Comparison of ENCODE assay signal across 8 cellular contexts in the genomic region with DNA sequence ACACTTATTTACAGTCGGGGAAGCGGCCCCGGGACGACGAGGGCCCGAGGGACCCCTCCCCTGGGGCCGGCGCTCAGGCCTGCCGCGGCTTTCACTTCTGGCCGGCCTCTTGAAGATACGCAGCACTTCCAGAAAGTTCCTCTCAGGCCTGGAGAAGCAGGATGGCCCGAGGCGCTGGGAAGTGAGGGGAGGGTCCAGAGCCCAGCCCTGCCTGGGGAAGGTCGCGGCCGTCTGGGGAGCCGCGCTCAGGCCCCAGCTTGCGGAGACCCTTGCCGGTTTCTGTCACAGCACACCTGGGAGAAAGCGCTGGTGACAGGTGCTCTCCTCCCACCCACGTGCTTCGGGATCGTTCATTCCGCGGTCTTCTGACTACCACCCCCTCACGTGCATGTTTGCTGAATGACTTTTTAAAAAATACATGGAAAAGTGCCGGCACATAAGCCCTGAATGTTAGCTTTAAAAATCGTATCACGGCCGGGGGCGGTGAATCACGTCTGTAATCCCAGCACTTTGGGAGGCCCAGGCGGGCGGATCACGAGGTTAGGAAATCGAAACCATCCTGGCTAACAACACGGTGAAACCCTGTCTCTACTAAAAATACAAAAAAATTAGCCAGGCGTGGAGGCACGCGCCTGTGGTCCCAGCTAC. TPM values are rescaled to one million over a fixed set of nuclear protein-coding genes. Genes with fewer than 3 reads are reported as not detected.
A peak's percentile ranks its signal among the peaks of the same experiment; 100 is the strongest.
DNase-seq lines count a peak whose midpoint lies in the region; ATAC-seq and TF ChIP-seq lines count a peak whose summit lies in the region.

No MANE protein-coding gene starts in this region.

- H3K4me1 Mint-ChIP-seq in activated T-helper 1 cell treated with anti-CD3 and anti-CD28 coated beads, Interleukin-12 subunit alpha, Interleukin-12 subunit beta, Interleukin-2, Interleukin-4 antibody, amounts not matched to agents 30 ng/mL and 10 ng/mL and 1 ng/mL, durations not matched to agents 14 hours and 24 hours and 36 hours (ENCODE audit: low read depth), result peaks cover 36% of the 10 kb centered on the region

- H3K36me3 ChIP-seq in heart right ventricle, result peaks cover 0 to 56% (median 14%) of the 10 kb centered on the region in 9 donors

- no peaks in the 10 kb centered on the region for H3K9me3 Mint-ChIP-seq in activated T-helper 1 cell treated with anti-CD3 and anti-CD28 coated beads, Interleukin-12 subunit alpha, Interleukin-12 subunit beta, Interleukin-2, Interleukin-4 antibody, amounts not matched to agents 30 ng/mL and 10 ng/mL and 1 ng/mL, durations not matched to agents 14 hours and 24 hours and 36 hours

- POLR2A ChIA-PET in AG04449 (lab: Yijun Ruan, JAX), result no interaction called here

- peak overlapping the region; percentile 93 for H3K27ac Mint-ChIP-seq in activated T-helper 1 cell treated with anti-CD3 and anti-CD28 coated beads, Interleukin-12 subunit alpha, Interleukin-12 subunit beta, Interleukin-2, Interleukin-4 antibody, amounts not matched to agents 30 ng/mL and 10 ng/mL and 1 ng/mL, durations not matched to agents 14 hours and 24 hours and 36 hours

- peak overlapping the region; percentile 93 for H3K4me3 Mint-ChIP-seq in activated T-helper 1 cell treated with anti-CD3 and anti-CD28 coated beads, Interleukin-12 subunit alpha, Interleukin-12 subunit beta, Interleukin-2, Interleukin-4 antibody, amounts not matched to agents 30 ng/mL and 10 ng/mL and 1 ng/mL, durations not matched to agents 14 hours and 24 hours and 36 hours

- CTCF ChIA-PET in AG04449 (lab: Yijun Ruan, JAX), result interaction anchor here (1.1 to 2.2 kb wide), 10 partner anchors 10 to 368 kb away, joined by 3 to 10 read pairs (median 4); partner anchors contain the start of gene TARS3

- peaks cover 30% of the 10 kb centered on the region for H3K36me3 Mint-ChIP-seq in activated T-helper 1 cell treated with anti-CD3 and anti-CD28 coated beads, Interleukin-12 subunit alpha, Interleukin-12 subunit beta, Interleukin-2, Interleukin-4 antibody, amounts not matched to agents 30 ng/mL and 10 ng/mL and 1 ng/mL, durations not matched to agents 14 hours and 24 hours and 36 hours (ENCODE audit: low read depth)

- peak overlapping the region; percentile 92 to 99 (median 97) for H3K27ac ChIP-seq in heart right ventricle

- H3K4me3 ChIP-seq in AG04449 (ENCODE audit: low read depth, low read length) (peak overlapping the region; percentile 93), heart right ventricle (peak overlapping the region; percentile 76 to 96 (median 90))

- intact Hi-C loops in activated T-helper 1 cell treated with anti-CD3 and anti-CD28 coated beads, Interleukin-12 subunit alpha, Interleukin-12 subunit beta, Interleukin-2, Interleukin-4 antibody, amounts not matched to agents 30 ng/mL and 10 ng/mL and 1 ng/mL, durations not matched to agents 14 hours and 24 hours and 36 hours (cut with micrococcal nuclease), result loop anchor here (1.0 to 5.0 kb wide), 5 partner anchors 44 to 1051 kb away; partner anchors contain the start of genes ASB7, LINS1, SELENOS and SNRPA1
- intact Hi-C loops in heart right ventricle (cut with DNase I), result loop anchor here in 2 of 10 donors (5.0 kb wide), 1 partner anchor 356 kb away; the partner anchor contains the start of gene SNRPA1 (in 2 of the 2)

- TF ChIP-seq CTCF in AG04449 (IDR thresholded peaks at IDR 0.05; ENCODE audit: insufficient read depth, low read length, missing control alignments) (no peak), heart right ventricle (IDR thresholded peaks at IDR 0.05) (no peak)

- H3K27me3 ChIP-seq in heart right ventricle, result no peaks in the 10 kb centered on the region

- 35 to 38% methylated on average over 42 of the region's 42 CpGs for WGBS in heart right ventricle, 2 donors

- DNase-seq in AG04449 (ENCODE audit: low read depth, low spot score) (no peak), heart right ventricle (no peak), renal cortical epithelial cell (ENCODE audit: low read depth) (peak; percentile 21), superior temporal gyrus (ENCODE audit: extremely low spot score) (no peak), NCI-H1436 treated with DMSO at 0.1 percent for 48 hours (lab: John Stamatoyannopoulos, UW) (no peak)
- DNase-seq in activated T-helper 1 cell treated with anti-CD3 and anti-CD28 coated beads, Interleukin-12 subunit alpha, Interleukin-12 subunit beta, Interleukin-2, Interleukin-4 antibody, amounts not matched to agents 30 ng/mL and 10 ng/mL and 1 ng/mL, durations not matched to agents 14 hours and 24 hours and 36 hours (ENCODE audit: low spot score), result no peak

- no peaks in the 10 kb centered on the region for H3K27me3 Mint-ChIP-seq in activated T-helper 1 cell treated with anti-CD3 and anti-CD28 coated beads, Interleukin-12 subunit alpha, Interleukin-12 subunit beta, Interleukin-2, Interleukin-4 antibody, amounts not matched to agents 30 ng/mL and 10 ng/mL and 1 ng/mL, durations not matched to agents 14 hours and 24 hours and 36 hours (ENCODE audit: insufficient read depth)

- peaks cover 9 to 55% (median 39%) of the 10 kb centered on the region in 9 donors for H3K4me1 ChIP-seq in heart right ventricle

- ATAC-seq in HG02840 (IDR thresholded peaks at IDR 0.05; ENCODE audit: low FRiP score, unreplicated experiment), result peak; percentile 7
- peak; percentile 18 to 69 (median 54) for ATAC-seq in heart right ventricle
- ATAC-seq in GM18520 (IDR thresholded peaks at IDR 0.05; ENCODE audit: unreplicated experiment), result no peak

- no peaks in the 10 kb centered on the region for H3K9me3 ChIP-seq in heart right ventricle

RNA-seq across cellular contexts. Expression of gene TM2D3, which starts 0.7 kb away (rescaled TPM):
- total RNA-seq in activated T-helper 1 cell treated with anti-CD3 and anti-CD28 coated beads, Interleukin-12 subunit alpha, Interleukin-12 subunit beta, Interleukin-2, Interleukin-4 antibody, amounts not matched to agents 30 ng/mL and 10 ng/mL and 1 ng/mL, durations not matched to agents 14 hours and 24 hours and 36 hours, result 57.1 and 62.4 TPM in 2 replicates
- total RNA-seq in heart right ventricle, result 10 to 100 TPM; 38.2 to 61.6 (median 49.5) TPM
- polyA plus RNA-seq in heart right ventricle, result 10 to 100 TPM; 52.2 to 52.3 TPM
- 46.2 and 57.1 TPM in 2 replicates for total RNA-seq in renal cortical epithelial cell
